19 cellular contexts compared by ENCODE assay signal in the genomic region with DNA sequence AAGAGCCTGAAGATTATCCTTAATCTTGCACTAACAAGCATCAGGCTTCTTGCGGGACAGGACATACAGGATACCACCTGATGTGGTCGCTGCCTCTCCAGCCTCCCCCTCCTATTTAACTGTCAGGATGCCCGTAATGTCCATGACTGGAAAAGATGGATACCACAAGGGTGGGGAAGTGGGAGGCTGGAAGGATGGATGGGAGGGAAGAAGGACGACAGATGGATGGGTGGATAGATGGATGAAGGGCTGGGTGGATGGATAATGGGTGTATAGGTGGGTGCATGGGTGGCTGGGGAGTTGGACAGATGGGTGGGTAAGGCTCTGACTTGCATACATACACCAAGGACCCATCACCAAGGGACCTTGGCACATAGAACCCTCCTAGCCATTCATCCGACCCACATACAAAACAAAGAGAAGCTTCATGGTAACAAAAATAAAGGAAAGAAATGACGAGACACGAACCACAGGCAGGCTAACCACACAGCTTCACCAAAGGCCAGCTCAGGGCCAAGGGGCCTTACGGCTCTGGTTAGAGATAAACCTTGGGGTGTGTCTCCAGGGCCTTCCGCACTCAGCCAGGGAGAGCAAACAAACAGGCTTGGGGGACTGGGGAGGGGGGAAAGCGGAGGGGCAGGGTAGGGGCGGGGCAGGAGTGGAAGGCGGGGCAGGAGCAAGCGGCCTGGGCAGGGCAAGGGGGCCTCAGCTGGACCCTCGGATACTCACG.
"Had no signal": no experiment of that assay in that cellular context is flagged by ENCODE, and none has a peak within 500 bp of the region (broad histone marks: within the 10 kb centered on the region; RNA-seq: fewer than 3 reads in every experiment).

No MANE protein-coding gene starts in this region.

- ATAC-seq: activated CD4-positive, alpha-beta T cell treated with anti-CD3 and anti-CD28 coated beads for 36 hours; activated CD8-positive, alpha-beta memory T cell treated with anti-CD3 and anti-CD28 coated beads, Interleukin-2, amount 10 ng/mL, durations not matched to agents 7 days and 5 days; effector memory CD8-positive, alpha-beta T cell; psoas muscle; sciatic nerve had no signal

- H3K27me3 ChIP-seq: thyroid gland had no signal

- H3K27ac Mint-ChIP-seq: activated CD4-positive, alpha-beta memory T cell treated with anti-CD3 and anti-CD28 coated beads for 36 hours; activated CD4-positive, alpha-beta T cell treated with anti-CD3 and anti-CD28 coated beads for 36 hours; activated CD8-positive, alpha-beta memory T cell treated with anti-CD3 and anti-CD28 coated beads, Interleukin-2, amount 10 ng/mL, durations not matched to agents 7 days and 5 days; activated naive CD4-positive, alpha-beta T cell treated with anti-CD3 and anti-CD28 coated beads for 36 hours; activated naive CD8-positive, alpha-beta T cell treated with anti-CD3 and anti-CD28 coated beads, Interleukin-2, amount 50 U/mL, for 24 hours; activated T-helper 2 cell treated with anti-CD3 and anti-CD28 coated beads, Interferon-gamma antibody, Interleukin-2, Interleukin-4, amounts not matched to agents 10 μg/mL and 5 μg/mL and 100 μg/mL, durations not matched to agents 14 hours and 24 hours and 36 hours; dendritic cell treated with granulocyte-macrophage colony-stimulating factor and Interleukin-4, amounts not matched to agents 40 ng/mL and 50 ng/mL, for 4 days; effector memory CD8-positive, alpha-beta T cell; memory B cell; T-helper 2 cell treated with Interferon-gamma antibody and Interleukin-4, amounts not matched to agents 5 μg/mL and 100 μg/mL, for 36 hours had no signal

- H3K27ac ChIP-seq: left ventricle myocardium inferior, psoas muscle, thyroid gland, VCaP had no signal

- H3K9me3 ChIP-seq: left ventricle myocardium inferior, psoas muscle, thyroid gland had no signal

- H3K4me1 Mint-ChIP-seq: activated CD4-positive, alpha-beta T cell treated with anti-CD3 and anti-CD28 coated beads for 36 hours; activated CD8-positive, alpha-beta memory T cell treated with anti-CD3 and anti-CD28 coated beads, Interleukin-2, amount 10 ng/mL, durations not matched to agents 7 days and 5 days; activated naive CD8-positive, alpha-beta T cell treated with anti-CD3 and anti-CD28 coated beads, Interleukin-2, amount 50 U/mL, for 24 hours; memory B cell; neural crest cell had no signal

- H3K9me3 Mint-ChIP-seq: activated CD4-positive, alpha-beta memory T cell treated with anti-CD3 and anti-CD28 coated beads for 36 hours; activated naive CD4-positive, alpha-beta T cell treated with anti-CD3 and anti-CD28 coated beads for 36 hours; activated naive CD8-positive, alpha-beta T cell treated with anti-CD3 and anti-CD28 coated beads, Interleukin-2, amount 50 U/mL, for 24 hours; activated T-helper 2 cell treated with anti-CD3 and anti-CD28 coated beads, Interferon-gamma antibody, Interleukin-2, Interleukin-4, amounts not matched to agents 10 μg/mL and 5 μg/mL and 100 μg/mL, durations not matched to agents 14 hours and 24 hours and 36 hours; dendritic cell treated with granulocyte-macrophage colony-stimulating factor and Interleukin-4, amounts not matched to agents 40 ng/mL and 50 ng/mL, for 4 days; effector memory CD8-positive, alpha-beta T cell; memory B cell; neural crest cell; T-helper 2 cell treated with Interferon-gamma antibody and Interleukin-4, amounts not matched to agents 5 μg/mL and 100 μg/mL, for 36 hours had no signal

- H3K27me3 Mint-ChIP-seq: activated CD4-positive, alpha-beta memory T cell treated with anti-CD3 and anti-CD28 coated beads for 36 hours; activated CD4-positive, alpha-beta T cell treated with anti-CD3 and anti-CD28 coated beads for 36 hours; activated naive CD8-positive, alpha-beta T cell treated with anti-CD3 and anti-CD28 coated beads, Interleukin-2, amount 50 U/mL, for 24 hours; dendritic cell treated with granulocyte-macrophage colony-stimulating factor and Interleukin-4, amounts not matched to agents 40 ng/mL and 50 ng/mL, for 4 days had no signal

- H3K4me3 ChIP-seq: left ventricle myocardium inferior, psoas muscle, thyroid gland had no signal

- H3K4me3 Mint-ChIP-seq: activated CD4-positive, alpha-beta memory T cell treated with anti-CD3 and anti-CD28 coated beads for 36 hours; activated CD4-positive, alpha-beta T cell treated with anti-CD3 and anti-CD28 coated beads for 36 hours; activated CD8-positive, alpha-beta memory T cell treated with anti-CD3 and anti-CD28 coated beads, Interleukin-2, amount 10 ng/mL, durations not matched to agents 7 days and 5 days; activated naive CD4-positive, alpha-beta T cell treated with anti-CD3 and anti-CD28 coated beads for 36 hours; activated naive CD8-positive, alpha-beta T cell treated with anti-CD3 and anti-CD28 coated beads, Interleukin-2, amount 50 U/mL, for 24 hours; dendritic cell treated with granulocyte-macrophage colony-stimulating factor and Interleukin-4, amounts not matched to agents 40 ng/mL and 50 ng/mL, for 4 days; effector memory CD8-positive, alpha-beta T cell; memory B cell; neural crest cell; T-helper 2 cell treated with Interferon-gamma antibody and Interleukin-4, amounts not matched to agents 5 μg/mL and 100 μg/mL, for 36 hours had no signal

- H3K4me1 ChIP-seq: psoas muscle, thyroid gland had no signal

- H3K36me3 Mint-ChIP-seq: activated CD4-positive, alpha-beta memory T cell treated with anti-CD3 and anti-CD28 coated beads for 36 hours; activated CD8-positive, alpha-beta memory T cell treated with anti-CD3 and anti-CD28 coated beads, Interleukin-2, amount 10 ng/mL, durations not matched to agents 7 days and 5 days; memory B cell had no signal

- DNase-seq: activated CD4-positive, alpha-beta memory T cell treated with anti-CD3 and anti-CD28 coated beads for 36 hours; activated CD4-positive, alpha-beta T cell treated with anti-CD3 and anti-CD28 coated beads for 36 hours; activated CD8-positive, alpha-beta memory T cell treated with anti-CD3 and anti-CD28 coated beads, Interleukin-2, amount 10 ng/mL, durations not matched to agents 7 days and 5 days; activated naive CD4-positive, alpha-beta T cell treated with anti-CD3 and anti-CD28 coated beads for 36 hours; activated naive CD8-positive, alpha-beta T cell treated with anti-CD3 and anti-CD28 coated beads, Interleukin-2, amount 50 U/mL, for 24 hours; activated T-cell treated with anti-CD3 and anti-CD28 coated beads, Interleukin-2, amount 50 U/mL, for 1 hour; effector memory CD8-positive, alpha-beta T cell; hippocampal formation; left ventricle myocardium inferior; stimulated activated CD4-positive, alpha-beta T cell treated with anti-CD3 and anti-CD28 coated beads, Interleukin-1b, Interleukin-23, amount 100 ng/mL, for 48 hours; thyroid gland had no signal
